ENCODE assay signal across 1 cellular context in genomic region chr12:56126732-56127239, GRCh38.
A peak's percentile ranks its signal among the peaks of the same experiment; 100 is the strongest.
TF ChIP-seq lines count a peak whose summit lies in the region.

No MANE protein-coding gene starts in this region.

TF ChIP-seq in GM12878, 131 proteins besides CTCF, POLR2A, EP300 and RAD21:
- TF ChIP-seq SPI1 (IDR thresholded peaks at IDR 0.05; ENCODE audit: borderline replicate concordance, insufficient read depth, low read depth, low read length) = peak; percentile 60; the same call in 1 of the 2 replicates
- no peak for TF ChIP-seq CBX3 (IDR thresholded peaks at IDR 0.05; ENCODE audit: borderline replicate concordance, low read depth)
